8 cellular contexts compared by ENCODE assay signal in genomic region chr9:125143377-125144090, GRCh38. TPM values are rescaled to one million over a fixed set of nuclear protein-coding genes. Genes with fewer than 3 reads are reported as not detected.
A peak's percentile ranks its signal among the peaks of the same experiment; 100 is the strongest.
DNase-seq lines count a peak whose midpoint lies in the region; ATAC-seq and TF ChIP-seq lines count a peak whose summit lies in the region.

Gene SCAI (minus strand): TSS chr9:125143528. CDS start chr9:125143437, 91 bp downstream.

- H3K36me3 ChIP-seq in right lobe of liver: no peaks in the 10 kb centered on the region

- TF ChIP-seq POLR2A in right lobe of liver (IDR thresholded peaks at IDR 0.05): peak; percentile 48

- DNase-seq in CD14-positive monocyte (ENCODE audit: low spot score): peak; percentile 98
- peak; percentile 99 for DNase-seq in NCI-H69 (lab: John Stamatoyannopoulos, UW)
- peak; percentile 99 for DNase-seq in activated CD4-positive, alpha-beta T cell treated with anti-CD3 and anti-CD28 coated beads, Interleukin-2, amount 10 ng/mL, durations not matched to agents 7 days and 5 days
- DNase-seq in dermis microvascular lymphatic vessel endothelial cell (ENCODE audit: low read depth in 2 of 2): peak; percentile 94 to 99
- DNase-seq in right lobe of liver: peak; percentile 99 to 100 (median 99)
- peak; percentile 95 to 99 for DNase-seq in stimulated activated CD4-positive, alpha-beta T cell treated with anti-CD3 and anti-CD28 coated beads, Interleukin-4, amount 100 ng/mL, for 4 hours

- no peak within 1 kb of the TSS for H3K27ac ChIP-seq in right lobe of liver

- H3K9me3 ChIP-seq in right lobe of liver: no peaks in the 10 kb centered on the region

- H3K27ac Mint-ChIP-seq in CD14-positive monocyte: peak within 1 kb of the TSS in 4 of 7 donors; percentile 20 to 90 (median 76)
- H3K27ac Mint-ChIP-seq in activated CD4-positive, alpha-beta T cell treated with anti-CD3 and anti-CD28 coated beads, Interleukin-2, amount 10 ng/mL, durations not matched to agents 7 days and 5 days: peak within 1 kb of the TSS; percentile 84

- intact Hi-C loops in CD14-positive monocyte (cut with micrococcal nuclease): loop anchor here (2.0 to 10.0 kb wide), 5 partner anchors 201 to 371 kb away; partner anchors contain the start of genes GOLGA1 (in 2 of the 2), NR6A1 (in 2 of the 2), ARPC5L (in 1 of the 2) and OLFML2A (in 1 of the 2)
- intact Hi-C loops in right lobe of liver (cut with DNase I): no loop called here

- peak within 1 kb of the TSS; percentile 54 to 63 (median 54) for H3K4me3 ChIP-seq in right lobe of liver

- H3K27me3 Mint-ChIP-seq in CD14-positive monocyte (ENCODE audit: low read depth in 3 of 3): peaks cover 0 to 3% (median 1%) of the 10 kb centered on the region in 3 donors
- H3K27me3 Mint-ChIP-seq in activated CD4-positive, alpha-beta T cell treated with anti-CD3 and anti-CD28 coated beads, Interleukin-2, amount 10 ng/mL, durations not matched to agents 7 days and 5 days: no peaks in the 10 kb centered on the region

- peaks cover 19% of the 10 kb centered on the region for H3K4me1 Mint-ChIP-seq in CD14-positive monocyte
- peaks cover 40% of the 10 kb centered on the region for H3K4me1 Mint-ChIP-seq in activated CD4-positive, alpha-beta T cell treated with anti-CD3 and anti-CD28 coated beads, Interleukin-2, amount 10 ng/mL, durations not matched to agents 7 days and 5 days

- no peaks in the 10 kb centered on the region for H3K9me3 Mint-ChIP-seq in CD14-positive monocyte
- no peaks in the 10 kb centered on the region for H3K9me3 Mint-ChIP-seq in activated CD4-positive, alpha-beta T cell treated with anti-CD3 and anti-CD28 coated beads, Interleukin-2, amount 10 ng/mL, durations not matched to agents 7 days and 5 days

- peak within 1 kb of the TSS; percentile 93 to 98 for H3K4me3 Mint-ChIP-seq in CD14-positive monocyte
- peak within 1 kb of the TSS; percentile 88 for H3K4me3 Mint-ChIP-seq in activated CD4-positive, alpha-beta T cell treated with anti-CD3 and anti-CD28 coated beads, Interleukin-2, amount 10 ng/mL, durations not matched to agents 7 days and 5 days

- 1% methylated on average over 37 of the region's 46 CpGs for WGBS in right lobe of liver (ENCODE audit: insufficient coverage, low coverage, low lambda C conversion rate, missing lambda C conversion rate)

- H3K27me3 ChIP-seq in right lobe of liver: no peaks in the 10 kb centered on the region

- CTCF ChIA-PET in activated CD4-positive, alpha-beta T cell treated with anti-CD3 and anti-CD28 coated beads, Interleukin-2, amount 10 ng/mL, durations not matched to agents 7 days and 5 days (lab: Charles Lee): interaction anchor here (0.6 to 3.2 kb wide), 13 partner anchors 10 to 290 kb away, joined by 3 to 24 read pairs (median 4); partner anchors contain the start of gene WDR38

- H3K36me3 Mint-ChIP-seq in CD14-positive monocyte: peaks cover 3 to 13% of the 10 kb centered on the region in 2 donors
- H3K36me3 Mint-ChIP-seq in activated CD4-positive, alpha-beta T cell treated with anti-CD3 and anti-CD28 coated beads, Interleukin-2, amount 10 ng/mL, durations not matched to agents 7 days and 5 days (ENCODE audit: low read depth): peaks cover 9% of the 10 kb centered on the region

- ATAC-seq in GM19351 (IDR thresholded peaks at IDR 0.05; ENCODE audit: unreplicated experiment) (peak; percentile 99), HG03521 (IDR thresholded peaks at IDR 0.05; ENCODE audit: unreplicated experiment) (peak; percentile 96), right lobe of liver (peak; percentile 99 to 100 (median 100))

- peak; percentile 98 for TF ChIP-seq CTCF in CD14-positive monocyte (IDR thresholded peaks at IDR 0.05)
- peak; percentile 99 for TF ChIP-seq CTCF in right lobe of liver (IDR thresholded peaks at IDR 0.05)

- peaks cover 0 to 21% (median 2%) of the 10 kb centered on the region in 4 donors for H3K4me1 ChIP-seq in right lobe of liver

- POLR2A ChIA-PET in activated CD4-positive, alpha-beta T cell treated with anti-CD3 and anti-CD28 coated beads, Interleukin-2, amount 10 ng/mL, durations not matched to agents 7 days and 5 days (lab: Charles Lee): interaction anchor here (1.0 kb wide), 1 partner anchor 63 kb away, joined by 3 read pairs; no protein-coding TSS in a partner anchor

RNA-seq across cellular contexts. Expression of gene SCAI, which starts in this region (rescaled TPM):
- polyA plus RNA-seq in CD14-positive monocyte: under 1 TPM; 0.76 to 0.84 TPM
- total RNA-seq in activated CD4-positive, alpha-beta T cell treated with anti-CD3 and anti-CD28 coated beads, Interleukin-2, amount 10 ng/mL, durations not matched to agents 7 days and 5 days: 10 to 100 TPM; 11.2 to 12.5 TPM
- total RNA-seq in dermis microvascular lymphatic vessel endothelial cell: 2.7 and 3.7 TPM in 2 replicates
- total RNA-seq in right lobe of liver: 1 to 10 TPM; 1.8 to 5.5 (median 2.6) TPM

Comparison
In these comparisons a context has a peak if more than half of its experiments do, and no peak if none do; other contexts are left out.
1. Peak in DNase-seq in CD14-positive monocyte; RNA of the gene not detected or under 1 TPM.
2. intact Hi-C loops: an anchor here in CD14-positive monocyte (2.0 to 10.0 kb wide); none called in right lobe of liver.